Comparison of ENCODE assay signal across 1 cellular context in the genomic region with DNA sequence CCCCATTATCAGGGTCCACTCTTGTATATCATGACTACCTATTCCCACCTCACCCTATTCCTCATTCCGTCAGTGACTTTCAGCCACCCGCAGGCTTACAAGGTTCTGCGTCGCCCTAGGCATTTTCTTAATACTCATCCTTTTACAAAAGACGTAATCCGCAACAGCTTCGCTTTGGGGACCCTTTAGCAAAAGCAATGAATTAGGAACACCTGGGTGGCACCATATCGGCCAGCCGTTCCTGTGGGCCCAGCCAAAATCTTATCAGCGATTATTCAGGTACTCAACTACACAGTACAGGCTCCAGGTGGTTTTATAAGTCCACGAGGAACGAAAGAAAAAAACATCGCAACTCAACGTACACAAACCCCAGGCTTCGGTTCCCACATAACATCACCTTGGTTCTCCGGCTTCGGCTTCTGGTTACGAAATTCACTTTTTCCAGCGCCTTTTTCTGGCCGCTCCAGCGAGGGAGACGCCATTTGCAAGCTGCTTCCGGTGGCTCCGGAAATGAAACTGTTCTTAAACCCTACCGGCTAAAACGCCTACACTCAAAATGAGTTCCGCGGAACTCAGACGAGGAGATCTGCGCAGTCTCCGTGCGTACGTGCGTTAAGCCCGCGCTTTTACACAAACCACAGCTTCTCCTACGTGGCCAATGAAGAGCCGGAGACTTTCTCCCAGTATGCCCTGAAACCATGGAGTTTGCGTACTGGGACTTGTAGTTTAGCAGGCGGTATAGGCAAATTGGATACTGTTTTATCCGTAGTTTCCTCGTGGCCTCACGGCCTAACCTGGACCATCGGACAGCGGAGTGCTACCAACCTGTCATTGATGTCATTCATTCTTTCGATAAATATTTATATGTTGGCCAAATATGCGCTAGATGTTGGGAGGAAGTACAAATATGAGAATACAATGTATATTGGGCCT.
A peak's percentile ranks its signal among the peaks of the same experiment; 100 is the strongest.
TF ChIP-seq lines count a peak whose summit lies in the region.

A gene (minus strand): TSS at position 494 of the 933 bp plus-strand sequence. CDS start 12 bp downstream, at position 482.

TF ChIP-seq in HepG2, 621 proteins besides CTCF, POLR2A, EP300 and RAD21 (continued from another document and continues in another):
- TF ChIP-seq, protein P1, sequence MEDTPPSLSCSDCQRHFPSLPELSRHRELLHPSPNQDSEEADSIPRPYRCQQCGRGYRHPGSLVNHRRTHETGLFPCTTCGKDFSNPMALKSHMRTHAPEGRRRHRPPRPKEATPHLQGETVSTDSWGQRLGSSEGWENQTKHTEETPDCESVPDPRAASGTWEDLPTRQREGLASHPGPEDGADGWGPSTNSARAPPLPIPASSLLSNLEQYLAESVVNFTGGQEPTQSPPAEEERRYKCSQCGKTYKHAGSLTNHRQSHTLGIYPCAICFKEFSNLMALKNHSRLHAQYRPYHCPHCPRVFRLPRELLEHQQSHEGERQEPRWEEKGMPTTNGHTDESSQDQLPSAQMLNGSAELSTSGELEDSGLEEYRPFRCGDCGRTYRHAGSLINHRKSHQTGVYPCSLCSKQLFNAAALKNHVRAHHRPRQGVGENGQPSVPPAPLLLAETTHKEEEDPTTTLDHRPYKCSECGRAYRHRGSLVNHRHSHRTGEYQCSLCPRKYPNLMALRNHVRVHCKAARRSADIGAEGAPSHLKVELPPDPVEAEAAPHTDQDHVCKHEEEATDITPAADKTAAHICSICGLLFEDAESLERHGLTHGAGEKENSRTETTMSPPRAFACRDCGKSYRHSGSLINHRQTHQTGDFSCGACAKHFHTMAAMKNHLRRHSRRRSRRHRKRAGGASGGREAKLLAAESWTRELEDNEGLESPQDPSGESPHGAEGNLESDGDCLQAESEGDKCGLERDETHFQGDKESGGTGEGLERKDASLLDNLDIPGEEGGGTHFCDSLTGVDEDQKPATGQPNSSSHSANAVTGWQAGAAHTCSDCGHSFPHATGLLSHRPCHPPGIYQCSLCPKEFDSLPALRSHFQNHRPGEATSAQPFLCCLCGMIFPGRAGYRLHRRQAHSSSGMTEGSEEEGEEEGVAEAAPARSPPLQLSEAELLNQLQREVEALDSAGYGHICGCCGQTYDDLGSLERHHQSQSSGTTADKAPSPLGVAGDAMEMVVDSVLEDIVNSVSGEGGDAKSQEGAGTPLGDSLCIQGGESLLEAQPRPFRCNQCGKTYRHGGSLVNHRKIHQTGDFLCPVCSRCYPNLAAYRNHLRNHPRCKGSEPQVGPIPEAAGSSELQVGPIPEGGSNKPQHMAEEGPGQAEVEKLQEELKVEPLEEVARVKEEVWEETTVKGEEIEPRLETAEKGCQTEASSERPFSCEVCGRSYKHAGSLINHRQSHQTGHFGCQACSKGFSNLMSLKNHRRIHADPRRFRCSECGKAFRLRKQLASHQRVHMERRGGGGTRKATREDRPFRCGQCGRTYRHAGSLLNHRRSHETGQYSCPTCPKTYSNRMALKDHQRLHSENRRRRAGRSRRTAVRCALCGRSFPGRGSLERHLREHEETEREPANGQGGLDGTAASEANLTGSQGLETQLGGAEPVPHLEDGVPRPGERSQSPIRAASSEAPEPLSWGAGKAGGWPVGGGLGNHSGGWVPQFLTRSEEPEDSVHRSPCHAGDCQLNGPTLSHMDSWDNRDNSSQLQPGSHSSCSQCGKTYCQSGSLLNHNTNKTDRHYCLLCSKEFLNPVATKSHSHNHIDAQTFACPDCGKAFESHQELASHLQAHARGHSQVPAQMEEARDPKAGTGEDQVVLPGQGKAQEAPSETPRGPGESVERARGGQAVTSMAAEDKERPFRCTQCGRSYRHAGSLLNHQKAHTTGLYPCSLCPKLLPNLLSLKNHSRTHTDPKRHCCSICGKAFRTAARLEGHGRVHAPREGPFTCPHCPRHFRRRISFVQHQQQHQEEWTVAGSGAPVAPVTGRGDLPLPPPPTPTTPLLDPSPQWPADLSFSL (CRISPR knock-in tag; IDR thresholded peaks at IDR 0.05) = no peak
- TF ChIP-seq MTF1 (CRISPR knock-in tag; IDR thresholded peaks at IDR 0.05) = peak; percentile 12; the same call in 1 of the 2 replicates
- TF ChIP-seq ZNF354B (CRISPR knock-in tag; IDR thresholded peaks at IDR 0.05) = 0 out of 2 replicates have a peak, but pooled peaks have one; percentile 40
- TF ChIP-seq CHD4 (IDR thresholded peaks at IDR 0.05; ENCODE audit: borderline replicate concordance, low read length) = no peak
- peak; percentile 84 for TF ChIP-seq POLR2AphosphoS5 (IDR thresholded peaks at IDR 0.05; ENCODE audit: low read depth, low read length)
- peak; percentile 76; the same call in 1 of the 2 replicates for TF ChIP-seq NFKB2 (CRISPR knock-in tag; IDR thresholded peaks at IDR 0.05; ENCODE audit: borderline replicate concordance)
- TF ChIP-seq, protein P2, sequence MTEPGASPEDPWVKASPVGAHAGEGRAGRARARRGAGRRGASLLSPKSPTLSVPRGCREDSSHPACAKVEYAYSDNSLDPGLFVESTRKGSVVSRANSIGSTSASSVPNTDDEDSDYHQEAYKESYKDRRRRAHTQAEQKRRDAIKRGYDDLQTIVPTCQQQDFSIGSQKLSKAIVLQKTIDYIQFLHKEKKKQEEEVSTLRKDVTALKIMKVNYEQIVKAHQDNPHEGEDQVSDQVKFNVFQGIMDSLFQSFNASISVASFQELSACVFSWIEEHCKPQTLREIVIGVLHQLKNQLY (CRISPR knock-in tag; IDR thresholded peaks at IDR 0.05) = no peak; the same call in 1 of the 2 replicates
- no peak for TF ChIP-seq ZNF713 (CRISPR knock-in tag; IDR thresholded peaks at IDR 0.05)
- TF ChIP-seq, protein P3, sequence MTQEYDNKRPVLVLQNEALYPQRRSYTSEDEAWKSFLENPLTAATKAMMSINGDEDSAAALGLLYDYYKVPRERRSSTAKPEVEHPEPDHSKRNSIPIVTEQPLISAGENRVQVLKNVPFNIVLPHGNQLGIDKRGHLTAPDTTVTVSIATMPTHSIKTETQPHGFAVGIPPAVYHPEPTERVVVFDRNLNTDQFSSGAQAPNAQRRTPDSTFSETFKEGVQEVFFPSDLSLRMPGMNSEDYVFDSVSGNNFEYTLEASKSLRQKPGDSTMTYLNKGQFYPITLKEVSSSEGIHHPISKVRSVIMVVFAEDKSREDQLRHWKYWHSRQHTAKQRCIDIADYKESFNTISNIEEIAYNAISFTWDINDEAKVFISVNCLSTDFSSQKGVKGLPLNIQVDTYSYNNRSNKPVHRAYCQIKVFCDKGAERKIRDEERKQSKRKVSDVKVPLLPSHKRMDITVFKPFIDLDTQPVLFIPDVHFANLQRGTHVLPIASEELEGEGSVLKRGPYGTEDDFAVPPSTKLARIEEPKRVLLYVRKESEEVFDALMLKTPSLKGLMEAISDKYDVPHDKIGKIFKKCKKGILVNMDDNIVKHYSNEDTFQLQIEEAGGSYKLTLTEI (CRISPR knock-in tag; conservative IDR thresholded peaks at IDR 0.05) = no peak
- no peak for TF ChIP-seq RELA (CRISPR knock-in tag; IDR thresholded peaks at IDR 0.05)
- no peak for TF ChIP-seq U2AF2 (IDR thresholded peaks at IDR 0.05; ENCODE audit: low read depth, low read length)
- peak; percentile 70; the same call in 1 of the 2 replicates for TF ChIP-seq ZNF274 (CRISPR knock-in tag; IDR thresholded peaks at IDR 0.05)
- TF ChIP-seq, protein P4, sequence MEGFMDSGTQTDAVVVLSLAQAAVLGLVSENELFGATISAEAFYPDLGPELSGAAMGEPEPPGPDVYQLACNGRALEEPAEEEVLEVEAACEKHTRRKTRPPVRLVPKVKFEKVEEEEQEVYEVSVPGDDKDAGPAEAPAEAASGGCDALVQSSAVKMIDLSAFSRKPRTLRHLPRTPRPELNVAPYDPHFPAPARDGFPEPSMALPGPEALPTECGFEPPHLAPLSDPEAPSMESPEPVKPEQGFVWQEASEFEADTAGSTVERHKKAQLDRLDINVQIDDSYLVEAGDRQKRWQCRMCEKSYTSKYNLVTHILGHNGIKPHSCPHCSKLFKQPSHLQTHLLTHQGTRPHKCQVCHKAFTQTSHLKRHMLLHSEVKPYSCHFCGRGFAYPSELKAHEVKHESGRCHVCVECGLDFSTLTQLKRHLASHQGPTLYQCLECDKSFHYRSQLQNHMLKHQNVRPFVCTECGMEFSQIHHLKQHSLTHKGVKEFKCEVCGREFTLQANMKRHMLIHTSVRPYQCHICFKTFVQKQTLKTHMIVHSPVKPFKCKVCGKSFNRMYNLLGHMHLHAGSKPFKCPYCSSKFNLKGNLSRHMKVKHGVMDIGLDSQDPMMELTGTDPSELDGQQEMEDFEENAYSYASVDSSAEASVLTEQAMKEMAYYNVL (CRISPR knock-in tag; IDR thresholded peaks at IDR 0.05; ENCODE audit: borderline replicate concordance) = 0 out of 2 replicates have a peak, but pooled peaks have one; percentile 59
- TF ChIP-seq ZNF24 (IDR thresholded peaks at IDR 0.05) = peak; percentile 26
- peak; percentile 80; the same call in 1 of the 2 replicates for TF ChIP-seq MED13 (CRISPR knock-in tag; IDR thresholded peaks at IDR 0.05)
- TF ChIP-seq, protein P5, sequence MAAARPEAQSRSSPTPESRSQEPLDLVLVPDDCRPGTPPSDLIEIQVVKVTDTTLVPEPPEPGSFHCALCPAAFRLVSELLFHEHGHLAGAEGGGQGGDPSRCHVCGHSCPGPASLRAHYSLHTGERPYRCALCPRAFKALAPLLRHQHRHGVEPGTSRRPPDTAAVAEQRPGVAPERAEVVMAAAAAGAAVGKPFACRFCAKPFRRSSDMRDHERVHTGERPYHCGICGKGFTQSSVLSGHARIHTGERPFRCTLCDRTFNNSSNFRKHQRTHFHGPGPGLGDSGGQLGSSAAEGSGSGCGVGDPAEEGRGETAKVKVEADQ (CRISPR knock-in tag; IDR thresholded peaks at IDR 0.05; ENCODE audit: borderline replicate concordance) = peak; percentile 83; the same call in 1 of the 2 replicates
- TF ChIP-seq ZNF232 (CRISPR knock-in tag; IDR thresholded peaks at IDR 0.05; ENCODE audit: borderline replicate concordance) = peak; percentile 78; the same call in 1 of the 2 replicates
- TF ChIP-seq, protein P6, sequence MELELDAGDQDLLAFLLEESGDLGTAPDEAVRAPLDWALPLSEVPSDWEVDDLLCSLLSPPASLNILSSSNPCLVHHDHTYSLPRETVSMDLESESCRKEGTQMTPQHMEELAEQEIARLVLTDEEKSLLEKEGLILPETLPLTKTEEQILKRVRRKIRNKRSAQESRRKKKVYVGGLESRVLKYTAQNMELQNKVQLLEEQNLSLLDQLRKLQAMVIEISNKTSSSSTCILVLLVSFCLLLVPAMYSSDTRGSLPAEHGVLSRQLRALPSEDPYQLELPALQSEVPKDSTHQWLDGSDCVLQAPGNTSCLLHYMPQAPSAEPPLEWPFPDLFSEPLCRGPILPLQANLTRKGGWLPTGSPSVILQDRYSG (CRISPR knock-in tag; IDR thresholded peaks at IDR 0.05) = 0 out of 2 replicates have a peak, but pooled peaks have one; percentile 65
- TF ChIP-seq ARID2 (CRISPR knock-in tag; IDR thresholded peaks at IDR 0.05; ENCODE audit: borderline replicate concordance) = no peak
- TF ChIP-seq ZNF776 (CRISPR knock-in tag; IDR thresholded peaks at IDR 0.05) = 0 out of 2 replicates have a peak, but pooled peaks have one; percentile 80
- peak; percentile 79; the same call in 1 of the 2 replicates for TF ChIP-seq ZNF615 (CRISPR knock-in tag; IDR thresholded peaks at IDR 0.05; ENCODE audit: borderline replicate concordance)
- TF ChIP-seq PLRG1 (conservative IDR thresholded peaks at IDR 0.05) = no peak
- TF ChIP-seq, protein P7, sequence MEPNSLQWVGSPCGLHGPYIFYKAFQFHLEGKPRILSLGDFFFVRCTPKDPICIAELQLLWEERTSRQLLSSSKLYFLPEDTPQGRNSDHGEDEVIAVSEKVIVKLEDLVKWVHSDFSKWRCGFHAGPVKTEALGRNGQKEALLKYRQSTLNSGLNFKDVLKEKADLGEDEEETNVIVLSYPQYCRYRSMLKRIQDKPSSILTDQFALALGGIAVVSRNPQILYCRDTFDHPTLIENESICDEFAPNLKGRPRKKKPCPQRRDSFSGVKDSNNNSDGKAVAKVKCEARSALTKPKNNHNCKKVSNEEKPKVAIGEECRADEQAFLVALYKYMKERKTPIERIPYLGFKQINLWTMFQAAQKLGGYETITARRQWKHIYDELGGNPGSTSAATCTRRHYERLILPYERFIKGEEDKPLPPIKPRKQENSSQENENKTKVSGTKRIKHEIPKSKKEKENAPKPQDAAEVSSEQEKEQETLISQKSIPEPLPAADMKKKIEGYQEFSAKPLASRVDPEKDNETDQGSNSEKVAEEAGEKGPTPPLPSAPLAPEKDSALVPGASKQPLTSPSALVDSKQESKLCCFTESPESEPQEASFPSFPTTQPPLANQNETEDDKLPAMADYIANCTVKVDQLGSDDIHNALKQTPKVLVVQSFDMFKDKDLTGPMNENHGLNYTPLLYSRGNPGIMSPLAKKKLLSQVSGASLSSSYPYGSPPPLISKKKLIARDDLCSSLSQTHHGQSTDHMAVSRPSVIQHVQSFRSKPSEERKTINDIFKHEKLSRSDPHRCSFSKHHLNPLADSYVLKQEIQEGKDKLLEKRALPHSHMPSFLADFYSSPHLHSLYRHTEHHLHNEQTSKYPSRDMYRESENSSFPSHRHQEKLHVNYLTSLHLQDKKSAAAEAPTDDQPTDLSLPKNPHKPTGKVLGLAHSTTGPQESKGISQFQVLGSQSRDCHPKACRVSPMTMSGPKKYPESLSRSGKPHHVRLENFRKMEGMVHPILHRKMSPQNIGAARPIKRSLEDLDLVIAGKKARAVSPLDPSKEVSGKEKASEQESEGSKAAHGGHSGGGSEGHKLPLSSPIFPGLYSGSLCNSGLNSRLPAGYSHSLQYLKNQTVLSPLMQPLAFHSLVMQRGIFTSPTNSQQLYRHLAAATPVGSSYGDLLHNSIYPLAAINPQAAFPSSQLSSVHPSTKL (CRISPR knock-in tag; IDR thresholded peaks at IDR 0.05) = peak; percentile 52; the same call in 1 of the 2 replicates
- no peak for TF ChIP-seq ZNF3 (CRISPR knock-in tag; IDR thresholded peaks at IDR 0.05)
- no peak for TF ChIP-seq TAF15 (IDR thresholded peaks at IDR 0.05; ENCODE audit: low read depth, low read length, poor library complexity, severe bottlenecking)
- peak; percentile 93 for TF ChIP-seq CBFB (CRISPR knock-in tag; IDR thresholded peaks at IDR 0.05)
- TF ChIP-seq ZNF614 (CRISPR knock-in tag; IDR thresholded peaks at IDR 0.05; ENCODE audit: borderline replicate concordance) = peak; percentile 83
- peak; percentile 64; the same call in 1 of the 2 replicates for TF ChIP-seq ZNF563 (CRISPR knock-in tag; IDR thresholded peaks at IDR 0.05)
- peak; percentile 90 for TF ChIP-seq MXD4 (CRISPR knock-in tag; IDR thresholded peaks at IDR 0.05)
- no peak; the same call in 1 of the 2 replicates for TF ChIP-seq ZNF431 (CRISPR knock-in tag; IDR thresholded peaks at IDR 0.05; ENCODE audit: borderline replicate concordance, low read depth)
- TF ChIP-seq, protein P8, sequence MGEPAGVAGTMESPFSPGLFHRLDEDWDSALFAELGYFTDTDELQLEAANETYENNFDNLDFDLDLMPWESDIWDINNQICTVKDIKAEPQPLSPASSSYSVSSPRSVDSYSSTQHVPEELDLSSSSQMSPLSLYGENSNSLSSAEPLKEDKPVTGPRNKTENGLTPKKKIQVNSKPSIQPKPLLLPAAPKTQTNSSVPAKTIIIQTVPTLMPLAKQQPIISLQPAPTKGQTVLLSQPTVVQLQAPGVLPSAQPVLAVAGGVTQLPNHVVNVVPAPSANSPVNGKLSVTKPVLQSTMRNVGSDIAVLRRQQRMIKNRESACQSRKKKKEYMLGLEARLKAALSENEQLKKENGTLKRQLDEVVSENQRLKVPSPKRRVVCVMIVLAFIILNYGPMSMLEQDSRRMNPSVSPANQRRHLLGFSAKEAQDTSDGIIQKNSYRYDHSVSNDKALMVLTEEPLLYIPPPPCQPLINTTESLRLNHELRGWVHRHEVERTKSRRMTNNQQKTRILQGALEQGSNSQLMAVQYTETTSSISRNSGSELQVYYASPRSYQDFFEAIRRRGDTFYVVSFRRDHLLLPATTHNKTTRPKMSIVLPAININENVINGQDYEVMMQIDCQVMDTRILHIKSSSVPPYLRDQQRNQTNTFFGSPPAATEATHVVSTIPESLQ (CRISPR knock-in tag; conservative IDR thresholded peaks at IDR 0.05) = peak; percentile 21; the same call in 1 of the 2 replicates
- TF ChIP-seq TOPORS (CRISPR knock-in tag; IDR thresholded peaks at IDR 0.05) = peak; percentile 82
- TF ChIP-seq ZNF234 (CRISPR knock-in tag; conservative IDR thresholded peaks at IDR 0.05) = no peak
- TF ChIP-seq ATF1 (CRISPR knock-in tag; IDR thresholded peaks at IDR 0.05) = peak; percentile 90
- no peak; the same call in 1 of the 2 replicates for TF ChIP-seq ZNF891 (CRISPR knock-in tag; IDR thresholded peaks at IDR 0.05)
